29 cellular contexts compared by ENCODE assay signal in the genomic region with DNA sequence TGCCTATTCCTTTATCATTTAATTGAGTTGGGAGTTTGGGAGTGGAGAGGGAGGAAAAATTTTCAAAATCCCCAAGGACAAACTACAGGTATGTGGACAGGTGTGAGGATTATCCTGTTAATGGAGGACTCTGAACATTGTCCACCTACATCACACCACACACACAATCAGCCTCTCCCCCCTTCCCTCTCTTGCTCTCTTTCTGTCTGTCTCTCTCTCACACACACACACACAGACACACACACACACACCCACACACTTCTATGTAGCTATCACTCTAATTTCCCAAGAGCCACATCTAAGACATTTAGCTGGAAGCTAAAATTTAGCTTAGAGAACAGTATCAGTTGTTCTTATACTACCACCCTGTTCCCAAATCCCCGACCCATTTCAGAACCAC. TPM values are rescaled to one million over a fixed set of nuclear protein-coding genes. Genes with fewer than 3 reads are reported as not detected.
DNase-seq lines count a peak whose midpoint lies in the region; ATAC-seq and TF ChIP-seq lines count a peak whose summit lies in the region.
"Had no signal": no experiment of that assay in that cellular context is flagged by ENCODE, and none has a peak within 500 bp of the region (broad histone marks: within the 10 kb centered on the region; RNA-seq: fewer than 3 reads in every experiment).

No MANE protein-coding gene starts in this region.

- POLR2A ChIA-PET in PC-9 (lab: Charles Lee; ENCODE audit: unreplicated experiment): no interaction called here

- H3F3A ChIP-seq in PC-9 (ENCODE audit: insufficient read depth, low read depth): peaks cover 6% of the 10 kb centered on the region; the same call in 1 of the 2 replicates

- no peak for TF ChIP-seq POLR2A in right lobe of liver (IDR thresholded peaks at IDR 0.05)
- TF ChIP-seq POLR2A in lower leg skin (IDR thresholded peaks at IDR 0.05): no peak

- CTCF ChIA-PET in PC-9 (lab: Charles Lee): no interaction called here

- H3K36me3 ChIP-seq in PC-9 (ENCODE audit: low read depth) (no peaks in the 10 kb centered on the region), esophagus (ENCODE audit: control insufficient read depth in 2 of 2, insufficient read depth in 2 of 2, low read length in 1 of 2) (no peaks in the 10 kb centered on the region), right lobe of liver (no peaks in the 10 kb centered on the region)
- H3K36me3 ChIP-seq: HAP-1, Peyer's patch had no signal

- BruUV-seq in PC-9 (replicated peaks; lab: Mats Ljungman, UMichigan): no TSS peak

- H2AFZ ChIP-seq in PC-9: no peak overlapping the region

- H3K9me3 ChIP-seq in PC-9 (ENCODE audit: insufficient read depth, low read depth) (no peaks in the 10 kb centered on the region), esophagus (ENCODE audit: control insufficient read depth in 2 of 2, insufficient read depth in 1 of 2, low read depth in 1 of 2, low read length in 1 of 2) (no peaks in the 10 kb centered on the region), right lobe of liver (no peaks in the 10 kb centered on the region)
- H3K9me3 ChIP-seq: HAP-1, Peyer's patch, SK-N-SH had no signal

- H3K4me1 ChIP-seq in PC-9 (replicated peaks; ENCODE audit: insufficient read depth) (peaks cover 47% of the 10 kb centered on the region), esophagus (ENCODE audit: control insufficient read depth in 2 of 2, insufficient read depth in 2 of 2, low read length in 1 of 2) (peaks cover 0 to 20% of the 10 kb centered on the region in 2 donors), right lobe of liver (no peaks in the 10 kb centered on the region)
- H3K4me1 ChIP-seq: HAP-1, Peyer's patch had no signal

- intact Hi-C loops in PC-9 (cut with micrococcal nuclease; ENCODE audit: unreplicated experiment) (no loop called here), right lobe of liver (cut with DNase I) (no loop called here), lower leg skin (cut with DNase I; ENCODE audit: low total_unique reads) (no loop called here)

- DNase-seq in PC-9 (no peak), right lobe of liver (no peak), lower leg skin (ENCODE audit: low spot score in 2 of 2) (no peak), OCI-M1 (lab: John Stamatoyannopoulos, UW) (no peak)
- no peak for DNase-seq in activated CD4-positive, alpha-beta T cell treated with anti-CD3 and anti-CD28 coated beads, Interleukin-2, amount 50 U/mL, for 48 hours
- DNase-seq: CD8-positive, alpha-beta memory T cell; DMS 273 treated with DMSO at 0.1 percent for 48 hours; DMS79; EL; GDM1; GOT3; IMR-90; NCI-H1092; NCI-H1417 treated with DMSO at 0.1 percent for 48 hours; NCI-H1694 treated with DMSO at 0.1 percent for 48 hours; NCI-H2081; NCI-H2227 treated with DMSO at 0.1 percent for 48 hours; NCI-H526 treated with DMSO at 0.1 percent for 48 hours; Peyer's patch; SIG-M5; SK-N-SH had no signal

- ATAC-seq in right lobe of liver: no peak
- ATAC-seq: GM12878 had no signal

- H3K9me2 ChIP-seq in PC-9 (ENCODE audit: insufficient read depth): no peaks in the 10 kb centered on the region
- H3K9me2 ChIP-seq: SK-N-SH had no signal

- H3K4me3 ChIP-seq in PC-9 (no peak overlapping the region), esophagus (ENCODE audit: low read depth in 1 of 2, low read length in 2 of 2) (peak overlapping the region; percentile 53 to 64), skin epidermis (peak overlapping the region in 4 of 7 experiments; percentile 14 to 39 (median 28)), right lobe of liver (no peak overlapping the region), lower leg skin (ENCODE audit: low read depth, poor library complexity, severe bottlenecking) (no peak overlapping the region)
- H3K4me3 ChIP-seq: GM12878, HAP-1, Peyer's patch had no signal

- TF ChIP-seq CTCF in PC-9 (conservative IDR thresholded peaks at IDR 0.05) (no peak), right lobe of liver (IDR thresholded peaks at IDR 0.05) (no peak), lower leg skin (IDR thresholded peaks at IDR 0.05) (no peak)

- no peaks in the 10 kb centered on the region for H3K79me2 ChIP-seq in PC-9 (ENCODE audit: low read depth)

- WGBS in esophagus, 2 donors: 84 to 85% methylated on average over 1 of the region's 1 CpG
- 63% methylated on average over 1 of the region's 1 CpG for WGBS in right lobe of liver (ENCODE audit: insufficient coverage, low coverage, low lambda C conversion rate, missing lambda C conversion rate)
- 74 to 92% methylated on average over 1 of the region's 1 CpG for WGBS in lower leg skin, 2 donors

- H3K27ac ChIP-seq in PC-9 (no peak overlapping the region), esophagus (ENCODE audit: low read depth in 2 of 2, low read length in 1 of 2) (peak overlapping the region; percentile 89 to 95), skin epidermis (peak overlapping the region in 9 of 21 experiments; percentile 55 to 90 (median 80)), right lobe of liver (no peak overlapping the region)
- H3K27ac ChIP-seq: C4-2B, KMS-11, Peyer's patch had no signal

- no peaks in the 10 kb centered on the region for H4K20me1 ChIP-seq in PC-9 (ENCODE audit: insufficient read depth)

- H3K4me2 ChIP-seq in PC-9: peak overlapping the region; percentile 64; the same call in 1 of the 2 replicates
- H3K4me2 ChIP-seq: KMS-11, SK-N-SH had no signal

- H3K27me3 ChIP-seq in PC-9 (ENCODE audit: insufficient read depth, low read depth): no peaks in the 10 kb centered on the region
- H3K27me3 ChIP-seq in esophagus (ENCODE audit: control insufficient read depth in 1 of 2, insufficient read depth in 2 of 2, low read length in 2 of 2): no peaks in the 10 kb centered on the region
- H3K27me3 ChIP-seq in right lobe of liver: no peaks in the 10 kb centered on the region
- H3K27me3 ChIP-seq: Peyer's patch had no signal

RNA-seq across cellular contexts. Expression of gene S100A8, which starts 1.5 kb away (rescaled TPM):
- total RNA-seq in PC-9 (2021) (not detected in 2 replicates), right lobe of liver (10 to 100 TPM; 16.0 to 47.4 (median 30.0) TPM), lower leg skin (10 to 100 TPM in 1 of 4 donors, 1 to 10 TPM in 3; 1.3 to 14.3 (median 6.0) TPM)
- over 10,000 TPM; 44,360 to 65,887 TPM for polyA plus RNA-seq in esophagus
- total RNA-seq: A673; CD8-positive, alpha-beta memory T cell; GM12878; IMR-90; NCI-H460 had no signal
- polyA plus RNA-seq: CD8-positive, alpha-beta memory T cell; IMR-90; SK-N-SH had no signal

RNA-seq across cellular contexts. Expression of gene S100A12, which starts 14.0 kb away (rescaled TPM):
- total RNA-seq in PC-9 (2021) (not detected in 2 replicates), right lobe of liver (1 to 10 TPM; 1.5 to 3.8 (median 3.0) TPM), lower leg skin (1 to 10 TPM in 1 of 4 donors, not detected in 3; 2.0 TPM)
- polyA plus RNA-seq in esophagus: 100 to 1,000 TPM in 1 of 2 donors, 10 to 100 TPM in 1; 67.2 to 222 TPM
- total RNA-seq: A673; CD8-positive, alpha-beta memory T cell; GM12878; IMR-90; NCI-H460; Peyer's patch had no signal
- polyA plus RNA-seq: CD8-positive, alpha-beta memory T cell; GM12878; IMR-90; SK-N-SH had no signal

RNA-seq across cellular contexts. Expression of gene S100A7A, which starts 26.9 kb away (rescaled TPM):
- total RNA-seq in PC-9 (2021): not detected in 2 replicates
- 1 to 10 TPM in 1 of 2 donors, under 1 TPM in 1; 0.02 to 1.3 TPM for polyA plus RNA-seq in esophagus
- not detected for total RNA-seq in right lobe of liver
- total RNA-seq in lower leg skin: not detected
- total RNA-seq: A673; CD8-positive, alpha-beta memory T cell; GM12878; IMR-90; NCI-H460; Peyer's patch had no signal
- polyA plus RNA-seq: CD8-positive, alpha-beta memory T cell; GM12878; IMR-90; SK-N-SH had no signal

RNA-seq across cellular contexts. Expression of gene S100A9, which starts 31.7 kb away (rescaled TPM):
- total RNA-seq in PC-9 (2021) (2.1 and 4.3 TPM in 2 replicates), right lobe of liver (10 to 100 TPM; 34.3 to 96.8 (median 64.5) TPM), lower leg skin (10 to 100 TPM; 21.6 to 53.2 (median 31.3) TPM)
- polyA plus RNA-seq in esophagus: over 10,000 TPM; 47,233 to 60,368 TPM
- total RNA-seq: A673, IMR-90 had no signal
- polyA plus RNA-seq: IMR-90, SK-N-SH had no signal

RNA-seq across cellular contexts. Expression of gene PGLYRP4, which starts 40.8 kb away (rescaled TPM):
- total RNA-seq in PC-9 (2021) (not detected in 2 replicates), right lobe of liver (not detected), lower leg skin (10 to 100 TPM; 10.2 to 36.1 (median 18.7) TPM)
- polyA plus RNA-seq in esophagus: 1 to 10 TPM; 3.1 to 3.3 TPM
- total RNA-seq: A673; CD8-positive, alpha-beta memory T cell; IMR-90; NCI-H460; Peyer's patch had no signal
- polyA plus RNA-seq: CD8-positive, alpha-beta memory T cell; IMR-90; SK-N-SH had no signal

Comparison
In these comparisons a context has a peak if more than half of its experiments do, and no peak if none do; other contexts are left out.
1. H3K27ac ChIP-seq: peak in esophagus (2 of 2); none in PC-9 (single experiment) and right lobe of liver (0 of 3).
2. H3K4me3 ChIP-seq: peak in esophagus (2 of 2) and skin epidermis (4 of 7); none in PC-9 (single experiment), right lobe of liver (0 of 3) and lower leg skin (single experiment).